Comparison of ENCODE assay signal across 14 cellular contexts in the genomic region with DNA sequence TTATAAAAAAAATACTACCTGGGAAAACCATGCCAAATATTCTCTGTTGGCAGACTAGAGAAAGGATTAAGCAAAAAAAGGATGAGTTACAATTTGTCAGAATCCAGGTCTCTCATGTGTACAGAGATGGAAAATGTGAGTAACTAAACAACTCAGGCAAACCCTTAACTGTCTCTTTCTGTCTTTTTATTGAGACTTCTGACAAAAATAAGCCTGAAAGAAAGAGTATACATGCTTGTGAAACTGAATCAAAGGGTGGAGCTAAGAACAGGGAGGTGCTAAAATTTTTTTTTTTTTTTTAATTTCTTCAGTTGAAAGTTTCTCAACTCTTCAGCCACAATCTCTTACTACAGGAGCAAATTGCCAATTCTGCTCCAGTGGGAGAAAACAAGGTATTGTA. TPM values are rescaled to one million over a fixed set of nuclear protein-coding genes. Genes with fewer than 3 reads are reported as not detected.
DNase-seq lines count a peak whose midpoint lies in the region; ATAC-seq and TF ChIP-seq lines count a peak whose summit lies in the region.
"Had no signal": no experiment of that assay in that cellular context is flagged by ENCODE, and none has a peak within 500 bp of the region (broad histone marks: within the 10 kb centered on the region; RNA-seq: fewer than 3 reads in every experiment).

TSS of gene SERPINB10 (plus strand) at position 310 of the 400 bp plus-strand sequence. CDS start 7,553 bp downstream, outside the sequence.

- TF ChIP-seq CTCF in WTC11 (IDR thresholded peaks at IDR 0.05) = no peak
- TF ChIP-seq CTCF in thyroid gland (IDR thresholded peaks at IDR 0.05) = no peak

- no peaks in the 10 kb centered on the region for H3K27me3 Mint-ChIP-seq in WTC11 (ENCODE audit: low read depth)

- POLR2A ChIA-PET in WTC11 (lab: Charles Lee) = no interaction called here

- H3K4me1 ChIP-seq in thyroid gland = no peaks in the 10 kb centered on the region
- H3K4me1 ChIP-seq: colonic mucosa had no signal

- H3K4me3 Mint-ChIP-seq in WTC11 = no peak within 1 kb of the TSS
- H3K4me3 Mint-ChIP-seq: activated naive CD4-positive, alpha-beta T cell treated with anti-CD3 and anti-CD28 coated beads for 36 hours; memory B cell had no signal

- peaks cover 13% of the 10 kb centered on the region for H3K4me1 Mint-ChIP-seq in WTC11

- H3K27me3 ChIP-seq in thyroid gland = no peaks in the 10 kb centered on the region
- H3K27me3 ChIP-seq: BLaER1 treated with 17β-estradiol and CSF1 and Interleukin-3, amounts not matched to agents 10 nM and 100 nM; colonic mucosa had no signal

- intact Hi-C loops in thyroid gland (cut with DNase I) = no loop called here

- peak; percentile 63 for ATAC-seq in GM18499 (IDR thresholded peaks at IDR 0.05; ENCODE audit: insufficient read depth, unreplicated experiment)
- peak; percentile 58 for ATAC-seq in GM21381 (IDR thresholded peaks at IDR 0.05; ENCODE audit: unreplicated experiment)
- ATAC-seq in HG03045 (IDR thresholded peaks at IDR 0.05; ENCODE audit: unreplicated experiment) = peak; percentile 65
- no peak for ATAC-seq in WTC11

- H3K4me3 ChIP-seq in thyroid gland (replicated peaks in 1 of 3) = no peak within 1 kb of the TSS
- H3K4me3 ChIP-seq: BLaER1 treated with 17β-estradiol and CSF1 and Interleukin-3, amounts not matched to agents 10 nM and 100 nM; colonic mucosa had no signal

- H3K27ac Mint-ChIP-seq in WTC11 = no peak within 1 kb of the TSS
- H3K27ac Mint-ChIP-seq: activated naive CD4-positive, alpha-beta T cell treated with anti-CD3 and anti-CD28 coated beads for 36 hours; memory B cell had no signal

- H3K9me3 ChIP-seq in thyroid gland = no peaks in the 10 kb centered on the region
- H3K9me3 ChIP-seq: colonic mucosa had no signal

- peaks cover 17% of the 10 kb centered on the region for H3K9me3 Mint-ChIP-seq in WTC11
- H3K9me3 Mint-ChIP-seq: activated naive CD4-positive, alpha-beta T cell treated with anti-CD3 and anti-CD28 coated beads for 36 hours; memory B cell had no signal

- no peak within 1 kb of the TSS for H3K27ac ChIP-seq in thyroid gland
- H3K27ac ChIP-seq: BLaER1 treated with 17β-estradiol and CSF1 and Interleukin-3, amounts not matched to agents 10 nM and 100 nM; colonic mucosa had no signal

- DNase-seq in NOMO-1 treated with dmso at 0.1 percent for 144 hours (lab: John Stamatoyannopoulos, UW; ENCODE audit: unreplicated experiment) (peak; percentile 83), mucosa of gallbladder (ENCODE audit: low spot score) (no peak), WTC11 (ENCODE audit: low spot score) (no peak), NCI-H82 (lab: John Stamatoyannopoulos, UW) (no peak), thyroid gland (no peak)
- DNase-seq: activated CD4-positive, alpha-beta T cell treated with anti-CD3 and anti-CD28 coated beads for 48 hours; activated naive CD4-positive, alpha-beta T cell treated with anti-CD3 and anti-CD28 coated beads for 36 hours; colonic mucosa; NCI-H187 treated with DMSO at 0.1 percent for 48 hours had no signal

- no peak for TF ChIP-seq POLR2A in thyroid gland (IDR thresholded peaks at IDR 0.05)

- H3K36me3 ChIP-seq in thyroid gland = no peaks in the 10 kb centered on the region
- H3K36me3 ChIP-seq: BLaER1 treated with 17β-estradiol and CSF1 and Interleukin-3, amounts not matched to agents 10 nM and 100 nM; colonic mucosa had no signal

- CTCF ChIA-PET in WTC11 (lab: Charles Lee) = interaction anchor here (1.1 kb wide), 1 partner anchor 29 kb away, joined by 4 read pairs; no protein-coding TSS in a partner anchor

- peaks cover 11% of the 10 kb centered on the region for H3K36me3 Mint-ChIP-seq in WTC11
- H3K36me3 Mint-ChIP-seq: memory B cell had no signal

TF ChIP-seq in WTC11, 78 proteins besides CTCF, POLR2A, EP300 and RAD21 (continues in another document):
- TF ChIP-seq SMAD3 (CRISPR knock-in tag; IDR thresholded peaks at IDR 0.05; ENCODE audit: borderline replicate concordance) (no peak), E2F4 (CRISPR knock-in tag; IDR thresholded peaks at IDR 0.05; ENCODE audit: borderline replicate concordance, low read depth) (no peak), ZNF317 (CRISPR knock-in tag; IDR thresholded peaks at IDR 0.05; ENCODE audit: borderline replicate concordance, low read depth) (no peak), FOXP4 (CRISPR knock-in tag; IDR thresholded peaks at IDR 0.05) (no peak), CBFB (CRISPR knock-in tag; IDR thresholded peaks at IDR 0.05; ENCODE audit: low read depth) (no peak), ATF6 (CRISPR knock-in tag; IDR thresholded peaks at IDR 0.05) (no peak), ZNF121 (CRISPR knock-in tag; IDR thresholded peaks at IDR 0.05) (no peak), ZNF219 (CRISPR knock-in tag; IDR thresholded peaks at IDR 0.05; ENCODE audit: borderline replicate concordance) (no peak), MXD4 (CRISPR knock-in tag; IDR thresholded peaks at IDR 0.05; ENCODE audit: borderline replicate concordance) (no peak), MAX (CRISPR knock-in tag; IDR thresholded peaks at IDR 0.05) (no peak), ELF4 (CRISPR knock-in tag; IDR thresholded peaks at IDR 0.05; ENCODE audit: low read depth) (no peak)
- TF ChIP-seq, protein P1, sequence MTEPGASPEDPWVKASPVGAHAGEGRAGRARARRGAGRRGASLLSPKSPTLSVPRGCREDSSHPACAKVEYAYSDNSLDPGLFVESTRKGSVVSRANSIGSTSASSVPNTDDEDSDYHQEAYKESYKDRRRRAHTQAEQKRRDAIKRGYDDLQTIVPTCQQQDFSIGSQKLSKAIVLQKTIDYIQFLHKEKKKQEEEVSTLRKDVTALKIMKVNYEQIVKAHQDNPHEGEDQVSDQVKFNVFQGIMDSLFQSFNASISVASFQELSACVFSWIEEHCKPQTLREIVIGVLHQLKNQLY (CRISPR knock-in tag; IDR thresholded peaks at IDR 0.05) = no peak
- TF ChIP-seq, protein P2, sequence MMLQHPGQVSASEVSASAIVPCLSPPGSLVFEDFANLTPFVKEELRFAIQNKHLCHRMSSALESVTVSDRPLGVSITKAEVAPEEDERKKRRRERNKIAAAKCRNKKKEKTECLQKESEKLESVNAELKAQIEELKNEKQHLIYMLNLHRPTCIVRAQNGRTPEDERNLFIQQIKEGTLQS (CRISPR knock-in tag; conservative IDR thresholded peaks at IDR 0.05) = no peak

RNA-seq across cellular contexts. Expression of gene SERPINB10, which starts in this region (rescaled TPM):
- total RNA-seq in mucosa of gallbladder = not detected
- total RNA-seq in WTC11 (2021) = not detected in 3 replicates
- total RNA-seq in thyroid gland = not detected
- total RNA-seq: activated naive CD4-positive, alpha-beta T cell treated with anti-CD3 and anti-CD28 coated beads for 36 hours; colonic mucosa had no signal
